Comparison of ENCODE assay signal across 12 cellular contexts in genomic region chr6:44446626-44447297, GRCh38. TPM values are rescaled to one million over a fixed set of nuclear protein-coding genes. Genes with fewer than 3 reads are reported as not detected.
DNase-seq lines count a peak whose midpoint lies in the region; FAIRE-seq and TF ChIP-seq lines count a peak whose summit lies in the region.
"Had no signal": no experiment of that assay in that cellular context is flagged by ENCODE, and none has a peak within 500 bp of the region (broad histone marks: within the 10 kb centered on the region; RNA-seq: fewer than 3 reads in every experiment).

No MANE protein-coding gene starts in this region.

- peaks cover 11% of the 10 kb centered on the region for H3F3A ChIP-seq in smooth muscle cell (ENCODE audit: low read depth)

- H3K9ac ChIP-seq in fibroblast of lung (ENCODE audit: insufficient read depth, low read length) = no peak overlapping the region
- H3K9ac ChIP-seq in smooth muscle cell (ENCODE audit: low read depth) = no peak overlapping the region

- H3K4me1 ChIP-seq in fibroblast of lung (ENCODE audit: control insufficient read depth, extremely low read depth, insufficient read depth, low read length) (peaks cover 8% of the 10 kb centered on the region), smooth muscle cell (ENCODE audit: low read depth) (no peaks in the 10 kb centered on the region)

- H3K79me2 ChIP-seq in fibroblast of lung (ENCODE audit: control insufficient read depth, insufficient read depth, low read length) (peaks cover 4% of the 10 kb centered on the region), smooth muscle cell (ENCODE audit: low read depth) (peaks cover 16% of the 10 kb centered on the region)

- peak overlapping the region; percentile 41 for H3K27ac ChIP-seq in fibroblast of lung (ENCODE audit: insufficient read depth, low read length)
- peak overlapping the region; percentile 73 for H3K27ac ChIP-seq in smooth muscle cell (ENCODE audit: low read depth)
- H3K27ac ChIP-seq: neutrophil, tibial nerve had no signal

- H2AFZ ChIP-seq in fibroblast of lung (ENCODE audit: low read length) = no peak overlapping the region
- no peak overlapping the region for H2AFZ ChIP-seq in smooth muscle cell (ENCODE audit: low read depth)

- peak overlapping the region; percentile 33 for H3K4me2 ChIP-seq in fibroblast of lung (ENCODE audit: extremely low read depth, insufficient read depth, low read length)
- peak overlapping the region; percentile 11 for H3K4me2 ChIP-seq in smooth muscle cell

- H4K20me1 ChIP-seq in fibroblast of lung (ENCODE audit: control insufficient read depth, extremely low read depth, insufficient read depth, low read length) = no peaks in the 10 kb centered on the region
- peaks cover 9% of the 10 kb centered on the region for H4K20me1 ChIP-seq in smooth muscle cell (ENCODE audit: low read depth)

- peak; percentile 93 for FAIRE-seq in RCC 7860 (lab: Jason Lieb, UNC)

- no peak for TF ChIP-seq CTCF in fibroblast of lung (conservative IDR thresholded peaks at IDR 0.05 in 1 of 2, IDR thresholded peaks at IDR 0.05 in 1 of 2; ENCODE audit: low read depth in 1 of 2, low read length in 2 of 2)
- TF ChIP-seq CTCF in smooth muscle cell (IDR thresholded peaks at IDR 0.05; ENCODE audit: borderline replicate concordance, insufficient read depth, poor library complexity, severe bottlenecking) = no peak

- H3K4me3 ChIP-seq in fibroblast of lung (replicated peaks in 1 of 4; ENCODE audit: control extremely low read depth in 1 of 4, insufficient read depth in 1 of 4, low read depth in 3 of 4, low read length in 4 of 4) = peak overlapping the region in 1 of 4 experiments; percentile 11
- no peak overlapping the region for H3K4me3 ChIP-seq in smooth muscle cell
- H3K4me3 ChIP-seq: tibial nerve had no signal

- H3K27me3 ChIP-seq in fibroblast of lung (ENCODE audit: control insufficient read depth, insufficient read depth, low read length) = no peaks in the 10 kb centered on the region
- no peaks in the 10 kb centered on the region for H3K27me3 ChIP-seq in smooth muscle cell (ENCODE audit: low read depth)
- H3K27me3 ChIP-seq: neutrophil, tibial nerve had no signal

- 92% methylated on average over 4 of the region's 4 CpGs for WGBS in smooth muscle cell (ENCODE audit: low lambda C conversion rate)

- H3K9me3 ChIP-seq in fibroblast of lung (ENCODE audit: control insufficient read depth, insufficient read depth, low read depth, low read length) (no peaks in the 10 kb centered on the region), smooth muscle cell (replicated peaks; ENCODE audit: low read depth) (peaks cover 7% of the 10 kb centered on the region)

- DNase-seq in H4 (ENCODE audit: low spot score) (peak; percentile 85), RCC 7860 (ENCODE audit: low spot score) (peak; percentile 44), fibroblast of lung (ENCODE audit: low read depth in 2 of 2) (peak; percentile 90 to 94), smooth muscle cell (lab: John Stamatoyannopoulos, UW; ENCODE audit: unreplicated experiment) (no peak), nucleus accumbens (lab: John Stamatoyannopoulos, UW) (no peak), hippocampal formation (lab: John Stamatoyannopoulos, UW) (no peak)
- no peak for DNase-seq in stimulated activated CD4-positive, alpha-beta T cell treated with anti-CD3 and anti-CD28 coated beads, Interleukin-12 subunit alpha, Interleukin-12 subunit beta, amount 100 ng/mL, for 4 hours
- DNase-seq: activated CD8-positive, alpha-beta T cell treated with anti-CD3 and anti-CD28 coated beads for 36 hours; kidney; NCI-H524 treated with DMSO at 0.1 percent for 48 hours had no signal

- H3K36me3 ChIP-seq in fibroblast of lung (ENCODE audit: control insufficient read depth, insufficient read depth, low read length) (peaks cover 5% of the 10 kb centered on the region), smooth muscle cell (ENCODE audit: low read depth) (no peaks in the 10 kb centered on the region)

RNA-seq across cellular contexts. Expression of gene CDC5L, which starts 59.3 kb away (rescaled TPM):
- total RNA-seq in H4 (2014; rRNA removed; shearing (Covaris generic)) = 29.0 and 34.7 TPM in 2 replicates
- total RNA-seq in fibroblast of lung (22.5 and 23.9 TPM in 2 replicates), smooth muscle cell (27.5 and 29.7 TPM in 2 replicates)
- polyA plus RNA-seq in fibroblast of lung (18.7 and 19.4 TPM in 2 replicates), smooth muscle cell (12.5 and 14.3 TPM in 2 replicates)
- 13.1 and 14.2 TPM in 2 replicates for polyA plus RNA-seq in fibroblast of lung (2012)
- 2.7 and 4.1 TPM in 2 replicates for polyA minus RNA-seq in fibroblast of lung (ENCODE audit: low replicate concordance)

Comparison
In these comparisons a context has a peak if more than half of its experiments do, and no peak if none do; other contexts are left out.
1. DNase-seq: peak in H4 (single experiment), RCC 7860 (single experiment) and fibroblast of lung (2 of 2); none in smooth muscle cell (single experiment), stimulated activated CD4-positive, alpha-beta T cell treated with anti-CD3 and anti-CD28 coated beads, Interleukin-12 subunit alpha, Interleukin-12 subunit beta, amount 100 ng/mL, for 4 hours (single experiment), nucleus accumbens (0 of 56) and hippocampal formation (0 of 2).